Comparison of ENCODE assay signal across 32 cellular contexts in genomic region chr3:9899289-9899791, GRCh38. TPM values are rescaled to one million over a fixed set of nuclear protein-coding genes. Genes with fewer than 3 reads are reported as not detected.
DNase-seq lines count a peak whose midpoint lies in the region; ATAC-seq, FAIRE-seq and TF ChIP-seq lines count a peak whose summit lies in the region.
"Had no signal": no experiment of that assay in that cellular context is flagged by ENCODE, and none has a peak within 500 bp of the region (broad histone marks: within the 10 kb centered on the region; RNA-seq: fewer than 3 reads in every experiment).

No MANE protein-coding gene starts in this region.

- no peak for ATAC-seq in K562
- ATAC-seq in GM19035 (IDR thresholded peaks at IDR 0.05; ENCODE audit: unreplicated experiment): no peak
- no peak for ATAC-seq in GM19395 (IDR thresholded peaks at IDR 0.05; ENCODE audit: unreplicated experiment)
- ATAC-seq: activated CD8-positive, alpha-beta T cell treated with anti-CD3 and anti-CD28 coated beads, Interleukin-2, amount 10 ng/mL, durations not matched to agents 7 days and 5 days; esophagus mucosa; left ventricle myocardium superior; naive thymus-derived CD4-positive, alpha-beta T cell had no signal

- H3K9me3 ChIP-seq in K562 (replicated peaks; ENCODE audit: control insufficient read depth, insufficient read depth, low read depth, low read length) (no peaks in the 10 kb centered on the region), mucosa of stomach (ENCODE audit: control insufficient read depth, low read length) (no peaks in the 10 kb centered on the region)
- H3K9me3 ChIP-seq: upper lobe of right lung had no signal

- POLR2A ChIA-PET in K562 (lab: Yijun Ruan, JAX): interaction anchor here (1.0 kb wide), 1 partner anchor 13 kb away, joined by 3 read pairs; no protein-coding TSS in a partner anchor

- H3K36me3 ChIP-seq in K562 (ENCODE audit: control insufficient read depth, insufficient read depth, low read length) (peaks cover 5% of the 10 kb centered on the region), mucosa of stomach (ENCODE audit: control insufficient read depth, insufficient read depth, low read length) (no peaks in the 10 kb centered on the region)
- H3K36me3 ChIP-seq: upper lobe of right lung had no signal

- H3K27me3 ChIP-seq in K562 (ENCODE audit: control insufficient read depth in 2 of 2, insufficient read depth in 2 of 2, low read length in 2 of 2) (no peaks in the 10 kb centered on the region), mucosa of stomach (ENCODE audit: control insufficient read depth, insufficient read depth, low read length) (no peaks in the 10 kb centered on the region)
- H3K27me3 ChIP-seq: upper lobe of right lung had no signal

- no peak for TF ChIP-seq CTCF in K562 (IDR thresholded peaks at IDR 0.05 in 2 of 3, conservative IDR thresholded peaks at IDR 0.05 in 1 of 3; ENCODE audit: insufficient read depth in 2 of 3, low read depth in 1 of 3, low read length in 3 of 3)
- TF ChIP-seq CTCF in type B pancreatic cell (conservative IDR thresholded peaks at IDR 0.05): no peak

- DNase-seq in activated naive CD4-positive, alpha-beta T cell (lab: John Stamatoyannopoulos, UW): no peak
- DNase-seq in K562 (ENCODE audit: extremely low read depth in 1 of 4, low spot score in 3 of 4) (no peak), type B pancreatic cell (ENCODE audit: extremely low spot score, unreplicated experiment) (no peak), germinal center (ENCODE audit: low spot score) (no peak)
- DNase-seq: activated CD8-positive, alpha-beta T cell treated with anti-CD3 and anti-CD28 coated beads, Interleukin-2, amount 10 ng/mL, durations not matched to agents 7 days and 5 days; activated naive CD8-positive, alpha-beta T cell treated with anti-CD3 and anti-CD28 coated beads, Interleukin-2, amount 10 ng/mL, durations not matched to agents 7 days and 5 days; caudate nucleus; CD4-positive, alpha-beta T cell; cortex of kidney; endodermal cell; head of caudate nucleus; kidney; left ventricle myocardium superior; naive thymus-derived CD4-positive, alpha-beta T cell; NCI-H1436 treated with DMSO at 0.1 percent for 48 hours; NCI-H345; SHP77 treated with DMSO at 0.1 percent for 48 hours; stimulated activated CD4-positive, alpha-beta T cell treated with anti-CD3 and anti-CD28 coated beads, Interleukin-4, amount 100 ng/mL, for 24 hours; upper lobe of right lung had no signal

- WGBS in K562 (ENCODE audit: insufficient coverage, low coverage, missing lambda C conversion rate): 46% methylated on average over 2 of the region's 3 CpGs

- H3K4me1 Mint-ChIP-seq in activated naive CD4-positive, alpha-beta T cell treated with anti-CD3 and anti-CD28 coated beads, Interleukin-2, amount 50 U/mL, for 24 hours: peaks cover 62% of the 10 kb centered on the region
- H3K4me1 Mint-ChIP-seq in type B pancreatic cell (ENCODE audit: unreplicated experiment): peaks cover 37% of the 10 kb centered on the region

- H3K4me1 ChIP-seq in K562 (replicated peaks in 1 of 2; ENCODE audit: control insufficient read depth in 2 of 2, insufficient read depth in 2 of 2, low read length in 2 of 2) (peaks cover 38 to 48% of the 10 kb centered on the region in 2 experiments), mucosa of stomach (ENCODE audit: control insufficient read depth, insufficient read depth, low read length) (peaks cover 62% of the 10 kb centered on the region)

- H3K27ac ChIP-seq in K562 (ENCODE audit: extremely low read depth, low read depth, low read length): no peak overlapping the region

- no peak overlapping the region for H3K4me3 ChIP-seq in K562
- peak overlapping the region; percentile 53 for H3K4me3 ChIP-seq in mucosa of stomach (ENCODE audit: low read length)
- H3K4me3 ChIP-seq: upper lobe of right lung had no signal

- BruUV-seq in K562 (replicated peaks; lab: Mats Ljungman, UMichigan): no TSS peak

- peaks cover 7% of the 10 kb centered on the region for H3K36me3 Mint-ChIP-seq in activated naive CD4-positive, alpha-beta T cell treated with anti-CD3 and anti-CD28 coated beads, Interleukin-2, amount 50 U/mL, for 24 hours
- H3K36me3 Mint-ChIP-seq in type B pancreatic cell: no peaks in the 10 kb centered on the region

- TF ChIP-seq POLR2A in K562 (conservative IDR thresholded peaks at IDR 0.05): no peak

- no peaks in the 10 kb centered on the region for H3K27me3 Mint-ChIP-seq in activated naive CD4-positive, alpha-beta T cell treated with anti-CD3 and anti-CD28 coated beads, Interleukin-2, amount 50 U/mL, for 24 hours
- H3K27me3 Mint-ChIP-seq in type B pancreatic cell: no peaks in the 10 kb centered on the region
- H3K27me3 Mint-ChIP-seq: activated naive CD8-positive, alpha-beta T cell treated with anti-CD3 and anti-CD28 coated beads, Interleukin-2, amount 10 ng/mL, durations not matched to agents 7 days and 5 days; CD4-positive, alpha-beta T cell; naive thymus-derived CD4-positive, alpha-beta T cell had no signal

- H3K9me3 Mint-ChIP-seq in activated naive CD4-positive, alpha-beta T cell treated with anti-CD3 and anti-CD28 coated beads, Interleukin-2, amount 50 U/mL, for 24 hours: peaks cover 5% of the 10 kb centered on the region
- no peaks in the 10 kb centered on the region for H3K9me3 Mint-ChIP-seq in type B pancreatic cell
- H3K9me3 Mint-ChIP-seq: activated naive CD8-positive, alpha-beta T cell treated with anti-CD3 and anti-CD28 coated beads, Interleukin-2, amount 10 ng/mL, durations not matched to agents 7 days and 5 days; activated T-helper 2 cell treated with anti-CD3 and anti-CD28 coated beads, Interferon-gamma antibody, Interleukin-2, Interleukin-4, amounts not matched to agents 10 μg/mL and 5 μg/mL and 100 μg/mL, durations not matched to agents 14 hours and 24 hours and 36 hours; CD4-positive, alpha-beta T cell; endodermal cell; naive thymus-derived CD4-positive, alpha-beta T cell; T-helper 2 cell treated with Interferon-gamma antibody and Interleukin-4, amounts not matched to agents 5 μg/mL and 100 μg/mL, for 36 hours had no signal

- in situ Hi-C loops in K562 (cut with MboI): no loop called here

- no peaks in the 10 kb centered on the region; the same call in 2 of the 3 replicates for H3K79me2 ChIP-seq in K562 (ENCODE audit: control insufficient read depth, insufficient read depth, low read length)

- H3K4me3 Mint-ChIP-seq in activated naive CD4-positive, alpha-beta T cell treated with anti-CD3 and anti-CD28 coated beads, Interleukin-2, amount 50 U/mL, for 24 hours: no peak overlapping the region
- peak overlapping the region; percentile 25 for H3K4me3 Mint-ChIP-seq in type B pancreatic cell
- H3K4me3 Mint-ChIP-seq: activated CD8-positive, alpha-beta T cell treated with anti-CD3 and anti-CD28 coated beads, Interleukin-2, amount 10 ng/mL, durations not matched to agents 7 days and 5 days; activated naive CD8-positive, alpha-beta T cell treated with anti-CD3 and anti-CD28 coated beads, Interleukin-2, amount 10 ng/mL, durations not matched to agents 7 days and 5 days; CD4-positive, alpha-beta T cell; endodermal cell; naive thymus-derived CD4-positive, alpha-beta T cell; T-helper 2 cell treated with Interferon-gamma antibody and Interleukin-4, amounts not matched to agents 5 μg/mL and 100 μg/mL, for 36 hours had no signal

- no peak overlapping the region for H3K9ac ChIP-seq in K562 (ENCODE audit: insufficient read depth in 1 of 2, low read depth in 2 of 2, low read length in 2 of 2)
- peak overlapping the region; percentile 58 for H3K9ac ChIP-seq in mucosa of stomach (ENCODE audit: low read length)

- intact Hi-C loops in K562 (cut with micrococcal nuclease): no loop called here

- CTCF ChIA-PET in K562 (lab: Yijun Ruan, JAX; ENCODE audit: low intra/inter-chr PET ratio): no interaction called here

- H3K27ac Mint-ChIP-seq in activated naive CD4-positive, alpha-beta T cell treated with anti-CD3 and anti-CD28 coated beads, Interleukin-2, amount 50 U/mL, for 24 hours: peak overlapping the region; percentile 17
- peak overlapping the region; percentile 69 for H3K27ac Mint-ChIP-seq in type B pancreatic cell
- H3K27ac Mint-ChIP-seq: activated CD8-positive, alpha-beta T cell treated with anti-CD3 and anti-CD28 coated beads, Interleukin-2, amount 10 ng/mL, durations not matched to agents 7 days and 5 days; activated naive CD8-positive, alpha-beta T cell treated with anti-CD3 and anti-CD28 coated beads, Interleukin-2, amount 10 ng/mL, durations not matched to agents 7 days and 5 days; activated T-helper 2 cell treated with anti-CD3 and anti-CD28 coated beads, Interferon-gamma antibody, Interleukin-2, Interleukin-4, amounts not matched to agents 10 μg/mL and 5 μg/mL and 100 μg/mL, durations not matched to agents 14 hours and 24 hours and 36 hours; endodermal cell; T-helper 2 cell treated with Interferon-gamma antibody and Interleukin-4, amounts not matched to agents 5 μg/mL and 100 μg/mL, for 36 hours had no signal

- no peaks in the 10 kb centered on the region for H3K9me1 ChIP-seq in K562 (ENCODE audit: control insufficient read depth, insufficient read depth, low read length)

- TF ChIP-seq RAD21 in K562 (CRISPR knock-in tag; conservative IDR thresholded peaks at IDR 0.05 in 1 of 2, IDR thresholded peaks at IDR 0.05 in 1 of 2): no peak

- no peak for FAIRE-seq in K562 (lab: Jason Lieb, UNC)
- FAIRE-seq: astrocyte, GM18507, H54, kidney, RCC 7860 had no signal

- TF ChIP-seq EP300 in K562 (IDR thresholded peaks at IDR 0.05; ENCODE audit: low read length): no peak

- no peak overlapping the region for H3K4me2 ChIP-seq in K562 (ENCODE audit: insufficient read depth, low read length)

- H4K20me1 ChIP-seq in K562 (replicated peaks; ENCODE audit: control insufficient read depth, insufficient read depth, low read length): no peaks in the 10 kb centered on the region

- no peak overlapping the region for H2AFZ ChIP-seq in K562 (ENCODE audit: low read depth, low read length)

RNA-seq across cellular contexts. Expression of gene IL17RE, which starts 3.3 kb away (rescaled TPM):
- total RNA-seq in K562 (2011; cell fraction: chromatin; rRNA removed; ENCODE audit: low replicate concordance): 4.4 and 7.9 TPM in 2 replicates
- total RNA-seq in K562 (2011; cell fraction: nucleolus; rRNA removed): 2.8 and 5.7 TPM in 2 replicates
- total RNA-seq in K562 (2011; cell fraction: nucleoplasm; rRNA removed): 4.6 and 5.8 TPM in 2 replicates
- total RNA-seq in K562 (2014; rRNA removed) (0.20 TPM in 1 of 2 replicates, not detected in the other), K562 (2014; rRNA removed; fragmentation: Illumina TruSeq; extraction: Trizol) (0.48 and 0.51 TPM in 2 replicates), K562 (2015; rRNA removed; fragmentation: Illumina TruSeq; extraction: Trizol) (0.26 TPM in 1 of 2 replicates, not detected in the other), K562 (2021) (0.47 and 0.72 TPM in 2 replicates), type B pancreatic cell (ENCODE audit: low replicate concordance) (13.6 and 24.3 TPM in 2 replicates)
- polyA plus RNA-seq in K562 (2011; rRNA removed) (1.1 and 1.9 TPM in 2 replicates), K562 (2014; fragmentation: Illumina TruSeq; extraction: Trizol) (0.39 and 0.73 TPM in 2 replicates), K562 (2014; fragmentation: Nextera tagmentation; extraction: Ambion mirVana) (not detected), K562 (2014; rRNA removed) (0.23 and 0.32 TPM in 2 replicates)
- 0.29 and 1.2 TPM in 2 replicates for polyA plus RNA-seq in K562 (2011; cell fraction: cytosol; rRNA removed)
- polyA plus RNA-seq in K562 (2011; cell fraction: nucleus; rRNA removed): 3.7 and 5.1 TPM in 2 replicates
- 0.46 and 0.91 TPM in 2 replicates for polyA plus RNA-seq in K562 (2012)
- polyA minus RNA-seq in K562 (2011; rRNA and poly(A)+ RNA removed): 0.67 and 1.0 TPM in 2 replicates
- not detected in 2 replicates for polyA minus RNA-seq in K562 (2011; cell fraction: cytosol; rRNA and poly(A)+ RNA removed)
- 0.67 and 1.7 TPM in 2 replicates for polyA minus RNA-seq in K562 (2011; cell fraction: nucleus; rRNA and poly(A)+ RNA removed)
- polyA plus RNA-seq: naive thymus-derived CD4-positive, alpha-beta T cell had no signal

RNA-seq across cellular contexts. Expression of gene JAGN1, which starts 8.9 kb away (rescaled TPM):
- total RNA-seq in K562 (2011; cell fraction: chromatin; rRNA removed; ENCODE audit: low replicate concordance): 61.7 and 101 TPM in 2 replicates
- total RNA-seq in K562 (2011; cell fraction: nucleolus; rRNA removed): 84.5 and 103 TPM in 2 replicates
- 97.8 and 112 TPM in 2 replicates for total RNA-seq in K562 (2011; cell fraction: nucleoplasm; rRNA removed)
- total RNA-seq in K562 (2014; rRNA removed) (38.9 and 41.1 TPM in 2 replicates), K562 (2014; rRNA removed; fragmentation: Illumina TruSeq; extraction: Trizol) (40.3 and 42.4 TPM in 2 replicates), K562 (2015; rRNA removed; fragmentation: Illumina TruSeq; extraction: Trizol) (31.1 and 33.9 TPM in 2 replicates), K562 (2021) (57.2 and 58.8 TPM in 2 replicates), type B pancreatic cell (ENCODE audit: low replicate concordance) (35.4 and 40.4 TPM in 2 replicates)
- polyA plus RNA-seq in K562 (2011; rRNA removed) (66.3 and 77.8 TPM in 2 replicates), K562 (2014; fragmentation: Illumina TruSeq; extraction: Trizol) (52.3 and 62.6 TPM in 2 replicates), K562 (2014; fragmentation: Nextera tagmentation; extraction: Ambion mirVana) (10 to 100 TPM; 31.6 to 33.3 TPM), K562 (2014; rRNA removed) (49.8 and 54.6 TPM in 2 replicates)
- 70.4 and 88.4 TPM in 2 replicates for polyA plus RNA-seq in K562 (2011; cell fraction: cytosol; rRNA removed)
- 37.0 and 45.1 TPM in 2 replicates for polyA plus RNA-seq in K562 (2011; cell fraction: nucleus; rRNA removed)
- 56.0 and 64.7 TPM in 2 replicates for polyA plus RNA-seq in K562 (2012)
- polyA minus RNA-seq in K562 (2011; rRNA and poly(A)+ RNA removed): 58.7 and 70.5 TPM in 2 replicates
- 27.5 and 42.9 TPM in 2 replicates for polyA minus RNA-seq in K562 (2011; cell fraction: cytosol; rRNA and poly(A)+ RNA removed)
- polyA minus RNA-seq in K562 (2011; cell fraction: nucleus; rRNA and poly(A)+ RNA removed): 16.8 and 25.8 TPM in 2 replicates

RNA-seq across cellular contexts. Expression of gene IL17RC, which starts 17.6 kb away (rescaled TPM):
- total RNA-seq in K562 (2011; cell fraction: chromatin; rRNA removed; ENCODE audit: low replicate concordance): 37.1 and 87.7 TPM in 2 replicates
- total RNA-seq in K562 (2011; cell fraction: nucleolus; rRNA removed): 57.7 and 63.0 TPM in 2 replicates
- 31.0 and 37.3 TPM in 2 replicates for total RNA-seq in K562 (2011; cell fraction: nucleoplasm; rRNA removed)
- total RNA-seq in K562 (2014; rRNA removed): 11.4 and 14.0 TPM in 2 replicates
- total RNA-seq in K562 (2014; rRNA removed; fragmentation: Illumina TruSeq; extraction: Trizol): 2.8 and 3.5 TPM in 2 replicates
- total RNA-seq in K562 (2015; rRNA removed; fragmentation: Illumina TruSeq; extraction: Trizol): 5.4 and 6.9 TPM in 2 replicates
- total RNA-seq in K562 (2021): 11.4 and 12.3 TPM in 2 replicates
- polyA plus RNA-seq in K562 (2011; rRNA removed): 7.3 and 12.5 TPM in 2 replicates
- 9.8 and 14.3 TPM in 2 replicates for polyA plus RNA-seq in K562 (2011; cell fraction: cytosol; rRNA removed)
- polyA plus RNA-seq in K562 (2011; cell fraction: nucleus; rRNA removed): 49.8 and 57.1 TPM in 2 replicates
- polyA plus RNA-seq in K562 (2012): 7.2 and 18.0 TPM in 2 replicates
- polyA plus RNA-seq in K562 (2014; fragmentation: Illumina TruSeq; extraction: Trizol): 6.3 and 11.5 TPM in 2 replicates
- polyA plus RNA-seq in K562 (2014; fragmentation: Nextera tagmentation; extraction: Ambion mirVana): under 1 TPM in 1 of 2 experiments, not detected in 1; 0.15 TPM
- polyA plus RNA-seq in K562 (2014; rRNA removed): 7.5 and 7.7 TPM in 2 replicates
- 5.9 and 7.6 TPM in 2 replicates for polyA minus RNA-seq in K562 (2011; rRNA and poly(A)+ RNA removed)
- polyA minus RNA-seq in K562 (2011; cell fraction: cytosol; rRNA and poly(A)+ RNA removed): 9.4 and 11.3 TPM in 2 replicates
- polyA minus RNA-seq in K562 (2011; cell fraction: nucleus; rRNA and poly(A)+ RNA removed): 16.4 and 29.1 TPM in 2 replicates
- 22.6 and 30.0 TPM in 2 replicates for total RNA-seq in type B pancreatic cell (ENCODE audit: low replicate concordance)

RNA-seq across cellular contexts. Expression of gene CIDEC, which starts 19.3 kb away (rescaled TPM):
- total RNA-seq in K562 (2011; cell fraction: chromatin; rRNA removed; ENCODE audit: low replicate concordance): not detected in 2 replicates
- total RNA-seq in K562 (2011; cell fraction: nucleolus; rRNA removed): not detected in 2 replicates
- not detected in 2 replicates for total RNA-seq in K562 (2011; cell fraction: nucleoplasm; rRNA removed)
- total RNA-seq in K562 (2014; rRNA removed) (not detected in 2 replicates), K562 (2014; rRNA removed; fragmentation: Illumina TruSeq; extraction: Trizol) (not detected in 2 replicates), K562 (2015; rRNA removed; fragmentation: Illumina TruSeq; extraction: Trizol) (not detected in 2 replicates), K562 (2021) (not detected in 2 replicates), type B pancreatic cell (ENCODE audit: low replicate concordance) (0.60 and 1.6 TPM in 2 replicates)
- polyA plus RNA-seq in K562 (2011; rRNA removed) (not detected in 2 replicates), K562 (2014; fragmentation: Illumina TruSeq; extraction: Trizol) (not detected in 2 replicates), K562 (2014; fragmentation: Nextera tagmentation; extraction: Ambion mirVana) (not detected), K562 (2014; rRNA removed) (not detected in 2 replicates)
- 0.09 and 0.39 TPM in 2 replicates for polyA plus RNA-seq in K562 (2011; cell fraction: cytosol; rRNA removed)
- not detected in 2 replicates for polyA plus RNA-seq in K562 (2011; cell fraction: nucleus; rRNA removed)
- polyA plus RNA-seq in K562 (2012): not detected in 2 replicates
- polyA minus RNA-seq in K562 (2011; rRNA and poly(A)+ RNA removed): not detected in 2 replicates
- polyA minus RNA-seq in K562 (2011; cell fraction: cytosol; rRNA and poly(A)+ RNA removed): not detected in 2 replicates
- polyA minus RNA-seq in K562 (2011; cell fraction: nucleus; rRNA and poly(A)+ RNA removed): not detected in 2 replicates
- total RNA-seq: activated CD8-positive, alpha-beta T cell treated with anti-CD3 and anti-CD28 coated beads, Interleukin-2, amount 10 ng/mL, durations not matched to agents 7 days and 5 days; activated naive CD8-positive, alpha-beta T cell treated with anti-CD3 and anti-CD28 coated beads, Interleukin-2, amount 10 ng/mL, durations not matched to agents 7 days and 5 days; activated T-helper 2 cell treated with anti-CD3 and anti-CD28 coated beads, Interferon-gamma antibody, Interleukin-2, Interleukin-4, amounts not matched to agents 10 μg/mL and 5 μg/mL and 100 μg/mL, durations not matched to agents 14 hours and 24 hours and 36 hours; astrocyte; CD4-positive, alpha-beta T cell; endodermal cell; esophagus mucosa; fibroblast of villous mesenchyme; kidney; naive thymus-derived CD4-positive, alpha-beta T cell; pulmonary artery endothelial cell; upper lobe of right lung had no signal
- polyA plus RNA-seq: naive thymus-derived CD4-positive, alpha-beta T cell had no signal

RNA-seq across cellular contexts. Expression of gene CRELD1, which starts 34.3 kb away (rescaled TPM):
- 163 and 258 TPM in 2 replicates for total RNA-seq in K562 (2011; cell fraction: chromatin; rRNA removed; ENCODE audit: low replicate concordance)
- 156 and 166 TPM in 2 replicates for total RNA-seq in K562 (2011; cell fraction: nucleolus; rRNA removed)
- 187 and 194 TPM in 2 replicates for total RNA-seq in K562 (2011; cell fraction: nucleoplasm; rRNA removed)
- total RNA-seq in K562 (2014; rRNA removed) (17.2 and 17.7 TPM in 2 replicates), K562 (2014; rRNA removed; fragmentation: Illumina TruSeq; extraction: Trizol) (6.1 and 10.2 TPM in 2 replicates), K562 (2015; rRNA removed; fragmentation: Illumina TruSeq; extraction: Trizol) (11.4 and 14.4 TPM in 2 replicates), K562 (2021) (16.7 and 17.3 TPM in 2 replicates), type B pancreatic cell (ENCODE audit: low replicate concordance) (40.1 and 44.3 TPM in 2 replicates)
- polyA plus RNA-seq in K562 (2011; rRNA removed) (25.8 and 47.7 TPM in 2 replicates), K562 (2014; fragmentation: Illumina TruSeq; extraction: Trizol) (15.4 and 16.5 TPM in 2 replicates), K562 (2014; fragmentation: Nextera tagmentation; extraction: Ambion mirVana) (1 to 10 TPM; 3.3 to 5.6 TPM), K562 (2014; rRNA removed) (24.5 and 30.1 TPM in 2 replicates)
- 28.0 and 36.5 TPM in 2 replicates for polyA plus RNA-seq in K562 (2011; cell fraction: cytosol; rRNA removed)
- polyA plus RNA-seq in K562 (2011; cell fraction: nucleus; rRNA removed): 214 and 337 TPM in 2 replicates
- polyA plus RNA-seq in K562 (2012): 17.4 and 29.8 TPM in 2 replicates
- 12.7 and 14.5 TPM in 2 replicates for polyA minus RNA-seq in K562 (2011; rRNA and poly(A)+ RNA removed)
- 9.6 and 10.3 TPM in 2 replicates for polyA minus RNA-seq in K562 (2011; cell fraction: cytosol; rRNA and poly(A)+ RNA removed)
- polyA minus RNA-seq in K562 (2011; cell fraction: nucleus; rRNA and poly(A)+ RNA removed): 21.4 and 35.1 TPM in 2 replicates
